ENCODE assay signal across 31 cellular contexts in genomic region chr4:33825685-33826084, GRCh38.
"Had no signal": no experiment of that assay in that cellular context is flagged by ENCODE, and none has a peak within 500 bp of the region (broad histone marks: within the 10 kb centered on the region; RNA-seq: fewer than 3 reads in every experiment).

No MANE protein-coding gene starts in this region.

- H3K9me3 Mint-ChIP-seq: effector memory CD8-positive, alpha-beta T cell; mesothelial cell of epicardium had no signal

- H3K36me3 ChIP-seq: esophagus squamous epithelium, gastroesophageal sphincter, heart left ventricle, left lung, lower lobe of right lung had no signal

- H3K4me3 Mint-ChIP-seq: effector memory CD8-positive, alpha-beta T cell; endodermal cell; immature natural killer cell; mesothelial cell of epicardium; naive B cell; naive thymus-derived CD8-positive, alpha-beta T cell had no signal

- H3K27me3 ChIP-seq: dorsolateral prefrontal cortex, esophagus squamous epithelium, gastroesophageal sphincter, heart left ventricle, hepatocyte, left lung had no signal

- H3K4me1 ChIP-seq: esophagus squamous epithelium, gastroesophageal sphincter, heart left ventricle, left lung, lower lobe of right lung had no signal

- H3K79me2 ChIP-seq: hepatocyte had no signal

- H3K27me3 Mint-ChIP-seq: effector memory CD8-positive, alpha-beta T cell; naive B cell; naive thymus-derived CD8-positive, alpha-beta T cell had no signal

- ATAC-seq: effector memory CD8-positive, alpha-beta T cell; esophagus mucosa; gastroesophageal sphincter; heart left ventricle; left colon; left lung; left ventricle myocardium superior; lower lobe of right lung; mucosa of descending colon; naive thymus-derived CD8-positive, alpha-beta T cell had no signal

- H3K4me2 ChIP-seq: hepatocyte had no signal

- H3K27ac ChIP-seq: coronary artery, dorsolateral prefrontal cortex, epithelial cell of prostate, esophagus squamous epithelium, gastroesophageal sphincter, heart left ventricle, hepatocyte, left lung, lower lobe of right lung had no signal

- H3K4me3 ChIP-seq: coronary artery, dorsolateral prefrontal cortex, esophagus squamous epithelium, gastroesophageal sphincter, heart left ventricle, hepatocyte, left lung, lower lobe of right lung, mucosa of descending colon had no signal

- H3K4me1 Mint-ChIP-seq: immature natural killer cell; naive B cell; naive thymus-derived CD8-positive, alpha-beta T cell had no signal

- DNase-seq: dermis blood vessel endothelial cell; dorsolateral prefrontal cortex; effector CD4-positive, alpha-beta T cell; effector memory CD8-positive, alpha-beta T cell; endodermal cell; erythroblast; esophagus squamous epithelium; foreskin fibroblast; foreskin melanocyte; heart left ventricle; hypothalamus; immature natural killer cell; islet precursor cell; kidney; kidney glomerular epithelial cell; left colon; left lung; left ventricle myocardium superior; lower lobe of right lung; mesenchymal stem cell; mucosa of descending colon; naive B cell; naive thymus-derived CD8-positive, alpha-beta T cell had no signal

- H3K27ac Mint-ChIP-seq: effector memory CD8-positive, alpha-beta T cell; endodermal cell; immature natural killer cell; mesothelial cell of epicardium; naive B cell; naive thymus-derived CD8-positive, alpha-beta T cell had no signal

- H2AFZ ChIP-seq: hepatocyte had no signal

- H3K36me3 Mint-ChIP-seq: immature natural killer cell; mesothelial cell of epicardium; naive B cell; naive thymus-derived CD8-positive, alpha-beta T cell had no signal

- FAIRE-seq: colon, endometrium had no signal
